In genomic region chr5:81393430-81393782, GRCh38 we compare ENCODE assay signal across 2 cellular contexts.
TF ChIP-seq lines count a peak whose summit lies in the region.

No MANE protein-coding gene starts in this region.

TF ChIP-seq in SK-N-SH, 30 proteins besides CTCF, POLR2A, EP300 and RAD21:
- TF ChIP-seq IRF3 (IDR thresholded peaks at IDR 0.05; ENCODE audit: low read depth, low read length), result no peak
- no peak for TF ChIP-seq EZH2phosphoT487 (IDR thresholded peaks at IDR 0.05; ENCODE audit: borderline replicate concordance, low read depth)
- TF ChIP-seq NRF1 (IDR thresholded peaks at IDR 0.05; ENCODE audit: low read depth, low read length), result no peak
- no peak for TF ChIP-seq RXRA (IDR thresholded peaks at IDR 0.05; ENCODE audit: borderline replicate concordance, low read depth)
- TF ChIP-seq REST (IDR thresholded peaks at IDR 0.05; ENCODE audit: low read depth, low read length), result no peak
- TF ChIP-seq ELF1 (IDR thresholded peaks at IDR 0.05), result no peak
- no peak for TF ChIP-seq USF1 (IDR thresholded peaks at IDR 0.05; ENCODE audit: borderline replicate concordance, low read depth)
- no peak for TF ChIP-seq MEF2A (IDR thresholded peaks at IDR 0.05; ENCODE audit: borderline replicate concordance, low read depth)
- TF ChIP-seq SMC3 (IDR thresholded peaks at IDR 0.05; ENCODE audit: low read depth, low read length), result no peak

TF ChIP-seq in SK-N-SH treated with all-trans-retinoic acid at 6 μM for 48 hours, 23 proteins besides CTCF, POLR2A, EP300 and RAD21 (continued from another document):
- TF ChIP-seq POU6F1 (CRISPR knock-in tag; IDR thresholded peaks at IDR 0.05; ENCODE audit: borderline replicate concordance, low read depth) (no peak), ZNF565 (CRISPR knock-in tag; conservative IDR thresholded peaks at IDR 0.05; ENCODE audit: low read depth) (no peak), CSDC2 (CRISPR knock-in tag; IDR thresholded peaks at IDR 0.05) (no peak), ESRRG (CRISPR knock-in tag; IDR thresholded peaks at IDR 0.05) (no peak), RARB (CRISPR knock-in tag; IDR thresholded peaks at IDR 0.05) (no peak), ZFP3 (CRISPR knock-in tag; IDR thresholded peaks at IDR 0.05) (no peak), GLIS3 (CRISPR knock-in tag; IDR thresholded peaks at IDR 0.05) (no peak), ZFP30 (CRISPR knock-in tag; IDR thresholded peaks at IDR 0.05) (no peak), TSHZ2 (CRISPR knock-in tag; IDR thresholded peaks at IDR 0.05) (no peak), SNAI2 (CRISPR knock-in tag; IDR thresholded peaks at IDR 0.05) (no peak)
- TF ChIP-seq, protein P1, sequence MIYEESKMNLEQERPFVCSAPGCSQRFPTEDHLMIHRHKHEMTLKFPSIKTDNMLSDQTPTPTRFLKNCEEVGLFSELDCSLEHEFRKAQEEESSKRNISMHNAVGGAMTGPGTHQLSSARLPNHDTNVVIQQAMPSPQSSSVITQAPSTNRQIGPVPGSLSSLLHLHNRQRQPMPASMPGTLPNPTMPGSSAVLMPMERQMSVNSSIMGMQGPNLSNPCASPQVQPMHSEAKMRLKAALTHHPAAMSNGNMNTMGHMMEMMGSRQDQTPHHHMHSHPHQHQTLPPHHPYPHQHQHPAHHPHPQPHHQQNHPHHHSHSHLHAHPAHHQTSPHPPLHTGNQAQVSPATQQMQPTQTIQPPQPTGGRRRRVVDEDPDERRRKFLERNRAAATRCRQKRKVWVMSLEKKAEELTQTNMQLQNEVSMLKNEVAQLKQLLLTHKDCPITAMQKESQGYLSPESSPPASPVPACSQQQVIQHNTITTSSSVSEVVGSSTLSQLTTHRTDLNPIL (CRISPR knock-in tag; IDR thresholded peaks at IDR 0.05; ENCODE audit: low read depth), result no peak
- TF ChIP-seq, protein P2, sequence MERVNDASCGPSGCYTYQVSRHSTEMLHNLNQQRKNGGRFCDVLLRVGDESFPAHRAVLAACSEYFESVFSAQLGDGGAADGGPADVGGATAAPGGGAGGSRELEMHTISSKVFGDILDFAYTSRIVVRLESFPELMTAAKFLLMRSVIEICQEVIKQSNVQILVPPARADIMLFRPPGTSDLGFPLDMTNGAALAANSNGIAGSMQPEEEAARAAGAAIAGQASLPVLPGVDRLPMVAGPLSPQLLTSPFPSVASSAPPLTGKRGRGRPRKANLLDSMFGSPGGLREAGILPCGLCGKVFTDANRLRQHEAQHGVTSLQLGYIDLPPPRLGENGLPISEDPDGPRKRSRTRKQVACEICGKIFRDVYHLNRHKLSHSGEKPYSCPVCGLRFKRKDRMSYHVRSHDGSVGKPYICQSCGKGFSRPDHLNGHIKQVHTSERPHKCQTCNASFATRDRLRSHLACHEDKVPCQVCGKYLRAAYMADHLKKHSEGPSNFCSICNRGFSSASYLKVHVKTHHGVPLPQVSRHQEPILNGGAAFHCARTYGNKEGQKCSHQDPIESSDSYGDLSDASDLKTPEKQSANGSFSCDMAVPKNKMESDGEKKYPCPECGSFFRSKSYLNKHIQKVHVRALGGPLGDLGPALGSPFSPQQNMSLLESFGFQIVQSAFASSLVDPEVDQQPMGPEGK (CRISPR knock-in tag; IDR thresholded peaks at IDR 0.05; ENCODE audit: borderline replicate concordance), result no peak
